In the genomic region with DNA sequence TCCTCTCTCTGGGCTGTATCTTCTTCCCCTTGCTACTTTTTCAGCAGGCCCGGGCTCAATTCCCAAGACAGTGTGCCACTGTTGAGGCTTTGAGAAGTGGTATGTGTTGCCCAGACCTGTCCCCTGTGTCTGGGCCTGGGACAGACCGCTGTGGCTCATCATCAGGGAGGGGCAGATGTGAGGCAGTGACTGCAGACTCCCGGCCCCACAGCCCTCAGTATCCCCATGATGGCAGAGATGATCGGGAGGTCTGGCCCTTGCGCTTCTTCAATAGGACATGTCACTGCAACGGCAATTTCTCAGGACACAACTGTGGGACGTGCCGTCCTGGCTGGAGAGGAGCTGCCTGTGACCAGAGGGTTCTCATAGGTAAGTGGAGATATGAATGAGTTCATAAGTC, we compare ENCODE assay signal across 28 cellular contexts. TPM values are rescaled to one million over a fixed set of nuclear protein-coding genes. Genes with fewer than 3 reads are reported as not detected.
"Had no signal": no experiment of that assay in that cellular context is flagged by ENCODE, and none has a peak within 500 bp of the region (broad histone marks: within the 10 kb centered on the region; RNA-seq: fewer than 3 reads in every experiment).

No MANE protein-coding gene starts in this region.

- H3K9ac ChIP-seq: KMS-11 had no signal

- H3K27ac ChIP-seq: brain microvascular endothelial cell, KMS-11, VCaP had no signal

- FAIRE-seq: RCC 7860 had no signal

- H3K4me3 Mint-ChIP-seq: activated CD4-positive, alpha-beta memory T cell treated with anti-CD3 and anti-CD28 coated beads for 36 hours; activated CD4-positive, alpha-beta T cell treated with anti-CD3 and anti-CD28 coated beads, Interleukin-2, amount 10 ng/mL, durations not matched to agents 7 days and 5 days; activated naive CD4-positive, alpha-beta T cell treated with anti-CD3 and anti-CD28 coated beads, Interleukin-2, amount 10 ng/mL, durations not matched to agents 7 days and 5 days; activated naive CD8-positive, alpha-beta T cell treated with anti-CD3 and anti-CD28 coated beads for 36 hours; activated T-helper 17 cell treated with anti-CD3 and anti-CD28 coated beads, Interleukin-2, amount 50 U/mL, for 72 hours; T-helper 17 cell had no signal

- H3K36me3 Mint-ChIP-seq: activated CD4-positive, alpha-beta memory T cell treated with anti-CD3 and anti-CD28 coated beads for 36 hours; activated naive CD4-positive, alpha-beta T cell treated with anti-CD3 and anti-CD28 coated beads, Interleukin-2, amount 10 ng/mL, durations not matched to agents 7 days and 5 days; activated naive CD8-positive, alpha-beta T cell treated with anti-CD3 and anti-CD28 coated beads for 36 hours had no signal

- H3K4me1 Mint-ChIP-seq: activated CD4-positive, alpha-beta T cell treated with anti-CD3 and anti-CD28 coated beads, Interleukin-2, amount 10 ng/mL, durations not matched to agents 7 days and 5 days; activated naive CD4-positive, alpha-beta T cell treated with anti-CD3 and anti-CD28 coated beads, Interleukin-2, amount 10 ng/mL, durations not matched to agents 7 days and 5 days; activated naive CD8-positive, alpha-beta T cell treated with anti-CD3 and anti-CD28 coated beads for 36 hours; activated T-helper 17 cell treated with anti-CD3 and anti-CD28 coated beads, Interleukin-2, amount 50 U/mL, for 72 hours; T-helper 17 cell had no signal

- DNase-seq: activated CD4-positive, alpha-beta memory T cell treated with anti-CD3 and anti-CD28 coated beads for 36 hours; activated CD4-positive, alpha-beta T cell treated with anti-CD3 and anti-CD28 coated beads, Interleukin-2, amount 10 ng/mL, durations not matched to agents 7 days and 5 days; activated CD4-positive, CD25-positive, alpha-beta regulatory T cell; activated CD8-positive, alpha-beta memory T cell treated with anti-CD3 and anti-CD28 coated beads for 24 hours; activated gamma-delta T cell treated with Interleukin-2 at 50 U/mL for 16 hours; activated naive CD4-positive, alpha-beta T cell treated with anti-CD3 and anti-CD28 coated beads, Interleukin-2, amount 10 ng/mL, durations not matched to agents 7 days and 5 days; activated naive CD8-positive, alpha-beta T cell treated with anti-CD3 and anti-CD28 coated beads for 36 hours; activated T-cell treated with anti-CD3 and anti-CD28 coated beads, Interleukin-2, amount 50 U/mL, for 48 hours; brain microvascular endothelial cell; MV-4-11; NCI-H1092 treated with DMSO at 0.1 percent for 48 hours; NCI-H1417 treated with DMSO at 0.1 percent for 48 hours; NCI-H1694; NCI-H2029; NCI-H2107; NCI-H2171 treated with DMSO at 0.1 percent for 48 hours; NCI-H226; NCI-H526; PC-3; SHP77; T-helper 17 cell; T-helper 9 cell had no signal

- H3K36me3 ChIP-seq: brain microvascular endothelial cell had no signal

- H3K27me3 Mint-ChIP-seq: activated CD4-positive, alpha-beta memory T cell treated with anti-CD3 and anti-CD28 coated beads for 36 hours; activated CD4-positive, alpha-beta T cell treated with anti-CD3 and anti-CD28 coated beads, Interleukin-2, amount 10 ng/mL, durations not matched to agents 7 days and 5 days; activated naive CD4-positive, alpha-beta T cell treated with anti-CD3 and anti-CD28 coated beads, Interleukin-2, amount 10 ng/mL, durations not matched to agents 7 days and 5 days; activated naive CD8-positive, alpha-beta T cell treated with anti-CD3 and anti-CD28 coated beads for 36 hours; activated T-helper 17 cell treated with anti-CD3 and anti-CD28 coated beads, Interleukin-2, amount 50 U/mL, for 72 hours; T-helper 17 cell had no signal

- H3K4me2 ChIP-seq: KMS-11 had no signal

- ATAC-seq: activated T-helper 17 cell treated with anti-CD3 and anti-CD28 coated beads, Interleukin-2, amount 50 U/mL, for 72 hours; PC-3; T-helper 17 cell had no signal

- H3K27ac Mint-ChIP-seq: activated CD4-positive, alpha-beta memory T cell treated with anti-CD3 and anti-CD28 coated beads for 36 hours; activated CD4-positive, alpha-beta T cell treated with anti-CD3 and anti-CD28 coated beads, Interleukin-2, amount 10 ng/mL, durations not matched to agents 7 days and 5 days; activated naive CD4-positive, alpha-beta T cell treated with anti-CD3 and anti-CD28 coated beads, Interleukin-2, amount 10 ng/mL, durations not matched to agents 7 days and 5 days; activated naive CD8-positive, alpha-beta T cell treated with anti-CD3 and anti-CD28 coated beads for 36 hours; activated T-helper 17 cell treated with anti-CD3 and anti-CD28 coated beads, Interleukin-2, amount 50 U/mL, for 72 hours; T-helper 17 cell had no signal

- H3K27me3 ChIP-seq: brain microvascular endothelial cell had no signal

RNA-seq across cellular contexts. Expression of a gene that starts 0.8 kb away (rescaled TPM):
- total RNA-seq: activated CD4-positive, alpha-beta memory T cell treated with anti-CD3 and anti-CD28 coated beads for 36 hours; activated CD4-positive, alpha-beta T cell treated with anti-CD3 and anti-CD28 coated beads, Interleukin-2, amount 10 ng/mL, durations not matched to agents 7 days and 5 days; activated naive CD8-positive, alpha-beta T cell treated with anti-CD3 and anti-CD28 coated beads for 36 hours; activated T-helper 17 cell treated with anti-CD3 and anti-CD28 coated beads, Interleukin-2, amount 50 U/mL, for 72 hours; MCF 10A; NCI-H460; T-helper 17 cell had no signal
